Comparison of ENCODE assay signal across 10 cellular contexts in the genomic region with DNA sequence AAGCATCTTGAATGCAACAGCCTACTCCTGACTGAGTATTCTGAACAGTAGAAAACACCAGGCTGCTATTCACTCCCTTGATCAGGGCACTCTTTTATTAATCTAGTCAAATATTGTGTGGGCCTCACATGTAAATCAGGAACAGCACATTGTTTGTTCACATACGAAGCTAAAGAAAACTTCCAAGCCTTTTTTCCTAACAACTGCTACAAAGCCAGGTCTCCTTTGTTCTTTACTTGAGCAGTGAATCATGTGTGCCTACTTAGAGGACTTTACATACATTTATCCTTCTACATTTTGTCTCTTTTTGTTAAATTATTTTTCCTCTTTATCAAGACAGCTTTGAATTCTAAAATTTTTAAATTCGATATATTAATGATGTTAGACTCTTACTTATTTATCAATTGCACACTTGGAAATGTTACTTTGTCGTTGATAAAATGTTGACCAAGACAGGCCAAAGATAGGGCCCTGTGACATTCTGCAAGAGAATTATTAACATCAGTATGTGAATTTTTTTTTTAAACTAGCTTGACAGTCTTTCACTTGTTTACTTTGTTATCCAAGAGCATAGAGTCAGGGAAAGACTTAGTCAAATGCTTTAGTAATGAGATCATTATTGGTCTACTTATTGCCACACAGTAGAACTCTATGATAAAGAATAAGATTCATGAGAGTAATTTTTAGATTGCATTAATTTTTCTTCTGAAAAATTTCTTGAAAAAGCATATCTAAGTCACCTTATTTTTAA. TPM values are rescaled to one million over a fixed set of nuclear protein-coding genes. Genes with fewer than 3 reads are reported as not detected.
DNase-seq lines count a peak whose midpoint lies in the region; ATAC-seq, FAIRE-seq and TF ChIP-seq lines count a peak whose summit lies in the region.
"Had no signal": no experiment of that assay in that cellular context is flagged by ENCODE, and none has a peak within 500 bp of the region (broad histone marks: within the 10 kb centered on the region; RNA-seq: fewer than 3 reads in every experiment).

No MANE protein-coding gene starts in this region.

- no peak overlapping the region for H3K27ac Mint-ChIP-seq in CD4-positive, alpha-beta T cell

- H3K9ac ChIP-seq in HUES6 (ENCODE audit: low read length) (no peak overlapping the region), subcutaneous abdominal adipose tissue (ENCODE audit: low read length in 5 of 5) (peak overlapping the region in 1 of 5 donors; percentile 20)

- POLR2A ChIA-PET in CD4-positive, alpha-beta T cell (lab: Charles Lee): no interaction called here

- ATAC-seq in GM21360 (IDR thresholded peaks at IDR 0.05; ENCODE audit: unreplicated experiment): no peak
- ATAC-seq in CD4-positive, alpha-beta T cell (ENCODE audit: poor library complexity): no peak

- no peaks in the 10 kb centered on the region for H3K27me3 ChIP-seq in HUES6 (ENCODE audit: control insufficient read depth, insufficient read depth, low read length)
- no peaks in the 10 kb centered on the region for H3K27me3 ChIP-seq in subcutaneous abdominal adipose tissue (ENCODE audit: control insufficient read depth in 5 of 5, insufficient read depth in 4 of 5, low read length in 5 of 5)
- H3K27me3 ChIP-seq in testis: no peaks in the 10 kb centered on the region
- H3K27me3 ChIP-seq in CD4-positive, alpha-beta T cell (ENCODE audit: control insufficient read depth, insufficient read depth, low read length): no peaks in the 10 kb centered on the region

- H3K4me1 Mint-ChIP-seq in CD4-positive, alpha-beta T cell (ENCODE audit: low read depth): no peaks in the 10 kb centered on the region

- no peaks in the 10 kb centered on the region for H3K9me3 Mint-ChIP-seq in CD4-positive, alpha-beta T cell

- peak; percentile 84 for FAIRE-seq in islet of Langerhans (lab: Jason Lieb, UNC)

- no peak for TF ChIP-seq CTCF in testis (IDR thresholded peaks at IDR 0.05)
- TF ChIP-seq CTCF in CD4-positive, alpha-beta T cell (IDR thresholded peaks at IDR 0.05): no peak

- CTCF ChIA-PET in CD4-positive, alpha-beta T cell (lab: Charles Lee): no interaction called here

- H3K36me3 ChIP-seq in HUES6 (ENCODE audit: control insufficient read depth, insufficient read depth, low read length): peaks cover 7% of the 10 kb centered on the region; the same call in 1 of the 2 replicates
- no peaks in the 10 kb centered on the region for H3K36me3 ChIP-seq in subcutaneous abdominal adipose tissue (ENCODE audit: control insufficient read depth in 5 of 5, insufficient read depth in 5 of 5, low read length in 5 of 5)
- no peaks in the 10 kb centered on the region for H3K36me3 ChIP-seq in testis (ENCODE audit: low read depth, missing control alignments)

- 60 to 72% methylated on average over 3 of the region's 3 CpGs for WGBS in testis, 2 donors

- no peak overlapping the region for H3K4me3 ChIP-seq in HUES6 (ENCODE audit: low read depth, low read length)
- H3K4me3 ChIP-seq in subcutaneous abdominal adipose tissue (ENCODE audit: low read depth in 1 of 5, low read length in 5 of 5): no peak overlapping the region
- no peak overlapping the region for H3K4me3 ChIP-seq in testis

- peak; percentile 57 for DNase-seq in astrocyte of the hippocampus (ENCODE audit: low read depth, low spot score)
- no peak for DNase-seq in testis
- no peak for DNase-seq in CD4-positive, alpha-beta T cell
- DNase-seq: retina; SIG-M5; stimulated activated naive CD4-positive, alpha-beta T cell had no signal

- H3K4me1 ChIP-seq in HUES6 (ENCODE audit: control insufficient read depth, insufficient read depth, low read length): peaks cover 73% of the 10 kb centered on the region
- H3K4me1 ChIP-seq in subcutaneous abdominal adipose tissue (ENCODE audit: control insufficient read depth in 5 of 5, insufficient read depth in 5 of 5, low read length in 5 of 5): peaks cover 0 to 62% (median 36%) of the 10 kb centered on the region in 5 donors
- peaks cover 5% of the 10 kb centered on the region for H3K4me1 ChIP-seq in testis

- intact Hi-C loops in testis (cut with DNase I; ENCODE audit: low total_unique reads): no loop called here
- intact Hi-C loops in CD4-positive, alpha-beta T cell (cut with DNase I, micrococcal nuclease): no loop called here

- no peak overlapping the region for H3K4me3 Mint-ChIP-seq in CD4-positive, alpha-beta T cell

- peak overlapping the region; percentile 60; the same call in 1 of the 2 replicates for H3K27ac ChIP-seq in HUES6 (ENCODE audit: low read depth, low read length)
- peak overlapping the region; percentile 14 for H3K27ac ChIP-seq in subcutaneous abdominal adipose tissue (ENCODE audit: low read depth, low read length)
- H3K27ac ChIP-seq in testis: no peak overlapping the region
- H3K27ac ChIP-seq in CD4-positive, alpha-beta T cell (ENCODE audit: low read depth, low read length): no peak overlapping the region

- H3K9me3 ChIP-seq in HUES6 (ENCODE audit: control insufficient read depth, insufficient read depth, low read depth, low read length) (no peaks in the 10 kb centered on the region), subcutaneous abdominal adipose tissue (ENCODE audit: control insufficient read depth in 5 of 5, low read length in 5 of 5) (no peaks in the 10 kb centered on the region), testis (no peaks in the 10 kb centered on the region)
- no peaks in the 10 kb centered on the region for H3K9me3 ChIP-seq in CD4-positive, alpha-beta T cell (ENCODE audit: control insufficient read depth, low read length)

- no peak for TF ChIP-seq POLR2A in testis (IDR thresholded peaks at IDR 0.05)

- H3K36me3 Mint-ChIP-seq in CD4-positive, alpha-beta T cell (ENCODE audit: low read depth): no peaks in the 10 kb centered on the region

- H3K27me3 Mint-ChIP-seq in CD4-positive, alpha-beta T cell: no peaks in the 10 kb centered on the region

RNA-seq across cellular contexts. Expression of gene SPATS2L, which starts 13.3 kb away (rescaled TPM):
- 10 to 100 TPM; 49.7 to 52.9 TPM for total RNA-seq in testis
- polyA plus RNA-seq in testis (ENCODE audit: insufficient read depth, low read depth, low replicate concordance): 67.6 TPM
- 1 to 10 TPM; 4.0 to 4.4 TPM for total RNA-seq in CD4-positive, alpha-beta T cell

Comparison
In these comparisons a context has a peak if more than half of its experiments do, and no peak if none do; other contexts are left out.
1. H3K27ac ChIP-seq: peak in HUES6 (single experiment) and subcutaneous abdominal adipose tissue (single experiment); none in testis (0 of 2) and CD4-positive, alpha-beta T cell (single experiment).
2. RNA of gene SPATS2L, which starts 13.3 kb away (total RNA-seq): 49.7 to 52.9 TPM in testis; 4.0 to 4.4 TPM in CD4-positive, alpha-beta T cell; every median in the first group is over 4 times any median in the second.